9 cellular contexts compared by ENCODE assay signal in genomic region chr5:60295423-60295822, GRCh38.
DNase-seq lines count a peak whose midpoint lies in the region; TF ChIP-seq lines count a peak whose summit lies in the region.
"Had no signal": no experiment of that assay in that cellular context is flagged by ENCODE, and none has a peak within 500 bp of the region (broad histone marks: within the 10 kb centered on the region; RNA-seq: fewer than 3 reads in every experiment).

No MANE protein-coding gene starts in this region.

- TF ChIP-seq EP300 in Ishikawa (IDR thresholded peaks at IDR 0.05; ENCODE audit: borderline replicate concordance), result no peak

- H3K36me3 ChIP-seq in uterus, result no peaks in the 10 kb centered on the region

- H3K27me3 ChIP-seq in uterus, result no peaks in the 10 kb centered on the region

- H3K4me3 ChIP-seq in choroid plexus epithelial cell (ENCODE audit: low read depth, low read length), result no peak overlapping the region
- H3K4me3 ChIP-seq in uterus, result no peak overlapping the region

- H3K36me3 Mint-ChIP-seq in neural crest cell (ENCODE audit: low read depth), result no peaks in the 10 kb centered on the region

- no peak overlapping the region for H3K27ac Mint-ChIP-seq in neural crest cell (ENCODE audit: unreplicated experiment)
- H3K27ac Mint-ChIP-seq: activated B cell treated with CpG ODN at 0.5 μM for 24 hours had no signal

- H3K27me3 Mint-ChIP-seq in neural crest cell (ENCODE audit: low read depth), result no peaks in the 10 kb centered on the region
- H3K27me3 Mint-ChIP-seq: activated B cell treated with CpG ODN at 0.5 μM for 24 hours had no signal

- H3K4me1 Mint-ChIP-seq in neural crest cell, result peaks cover 17% of the 10 kb centered on the region
- H3K4me1 Mint-ChIP-seq: activated B cell treated with CpG ODN at 0.5 μM for 24 hours had no signal

- no peaks in the 10 kb centered on the region for H3K9me3 ChIP-seq in uterus

- no peak overlapping the region for H3K4me3 Mint-ChIP-seq in neural crest cell
- H3K4me3 Mint-ChIP-seq: activated B cell treated with CpG ODN at 0.5 μM for 24 hours had no signal

- TF ChIP-seq CTCF in choroid plexus epithelial cell (conservative IDR thresholded peaks at IDR 0.05; ENCODE audit: low read depth, low read length) (peak; percentile 88), neural crest cell (conservative IDR thresholded peaks at IDR 0.05) (peak; percentile 63), uterus (IDR thresholded peaks at IDR 0.05) (no peak)

- no peak overlapping the region for H3K27ac ChIP-seq in uterus

- intact Hi-C loops in uterus (cut with DNase I; ENCODE audit: low total_unique reads), result no loop called here

- peak; percentile 60 for DNase-seq in DMS 273 (lab: John Stamatoyannopoulos, UW; ENCODE audit: unreplicated experiment)
- no peak for DNase-seq in DMS 273 treated with DMSO at 0.1 percent for 48 hours (lab: John Stamatoyannopoulos, UW)
- DNase-seq in choroid plexus epithelial cell (ENCODE audit: low read depth), result peak; percentile 72
- peak; percentile 2 for DNase-seq in neural crest cell (ENCODE audit: low read depth, low spot score)
- no peak for DNase-seq in uterus
- no peak for DNase-seq in CD1c-positive myeloid dendritic cell (ENCODE audit: extremely low spot score)
- DNase-seq in superior temporal gyrus (ENCODE audit: extremely low spot score), result no peak
- DNase-seq: activated B cell treated with CpG ODN at 0.5 μM for 24 hours had no signal

- no peak for TF ChIP-seq POLR2A in uterus (IDR thresholded peaks at IDR 0.05)

- peak; percentile 92 for TF ChIP-seq RAD21 in Ishikawa (IDR thresholded peaks at IDR 0.05; ENCODE audit: low read depth)

- H3K4me1 ChIP-seq in uterus, result no peaks in the 10 kb centered on the region

- no peaks in the 10 kb centered on the region for H3K9me3 Mint-ChIP-seq in neural crest cell

TF ChIP-seq in Ishikawa, 13 proteins besides CTCF, POLR2A, EP300 and RAD21:
- no peak for TF ChIP-seq FOXM1 (IDR thresholded peaks at IDR 0.05; ENCODE audit: borderline replicate concordance, low read depth)
- no peak for TF ChIP-seq ZBTB7A (IDR thresholded peaks at IDR 0.05; ENCODE audit: low read depth)
- no peak for TF ChIP-seq TEAD4 (IDR thresholded peaks at IDR 0.05)
- peak; percentile 32; the same call in 1 of the 2 replicates for TF ChIP-seq CEBPB (IDR thresholded peaks at IDR 0.05)
- no peak for TF ChIP-seq TAF1 (IDR thresholded peaks at IDR 0.05; ENCODE audit: low read depth)
- TF ChIP-seq USF1 (IDR thresholded peaks at IDR 0.05), result no peak
- no peak for TF ChIP-seq MAX (IDR thresholded peaks at IDR 0.05)
- TF ChIP-seq TCF12 (IDR thresholded peaks at IDR 0.05; ENCODE audit: low read depth), result no peak
TF ChIP-seq in Ishikawa: peak in this region for 1.

Comparison
In these comparisons a context has a peak if more than half of its experiments do, and no peak if none do; other contexts are left out.
1. DNase-seq: peak in DMS 273 (single experiment), choroid plexus epithelial cell (single experiment) and neural crest cell (single experiment); none in DMS 273 treated with DMSO at 0.1 percent for 48 hours (single experiment), uterus (0 of 2), CD1c-positive myeloid dendritic cell (single experiment) and superior temporal gyrus (single experiment).
2. CTCF ChIP-seq: peak in choroid plexus epithelial cell (single experiment) and neural crest cell (single experiment); none in uterus (0 of 4).